Comparison of ENCODE assay signal across 1 cellular context in genomic region chr1:42732126-42732680, GRCh38.
TF ChIP-seq lines count a peak whose summit lies in the region.

No MANE protein-coding gene starts in this region.

TF ChIP-seq in IMR-90, 13 proteins besides CTCF, POLR2A, EP300 and RAD21:
- TF ChIP-seq FOS (IDR thresholded peaks at IDR 0.05; ENCODE audit: low read depth, low read length) (no peak), CHD1 (IDR thresholded peaks at IDR 0.05; ENCODE audit: low read depth, low read length) (no peak), BHLHE40 (IDR thresholded peaks at IDR 0.05; ENCODE audit: low read depth, low read length) (no peak), ELK1 (IDR thresholded peaks at IDR 0.05; ENCODE audit: borderline replicate concordance, low read depth, low read length) (no peak), MAFK (IDR thresholded peaks at IDR 0.05; ENCODE audit: low read depth, low read length) (no peak), CEBPB (IDR thresholded peaks at IDR 0.05; ENCODE audit: low read depth, low read length) (no peak), SMC3 (IDR thresholded peaks at IDR 0.05; ENCODE audit: low read depth, low read length) (no peak), MAZ (IDR thresholded peaks at IDR 0.05; ENCODE audit: borderline replicate concordance, low read depth, low read length) (no peak), USF2 (IDR thresholded peaks at IDR 0.05; ENCODE audit: low read depth, low read length) (no peak), NFE2L2 (IDR thresholded peaks at IDR 0.05; ENCODE audit: low read depth, low read length) (no peak), RCOR1 (IDR thresholded peaks at IDR 0.05; ENCODE audit: insufficient replicate concordance, low read length) (no peak), MXI1 (IDR thresholded peaks at IDR 0.05; ENCODE audit: borderline replicate concordance, low read depth, low read length) (no peak), RFX5 (IDR thresholded peaks at IDR 0.05; ENCODE audit: low read depth, low read length) (no peak)
